12 cellular contexts compared by ENCODE assay signal in genomic region chr3:178540184-178540583, GRCh38. TPM values are rescaled to one million over a fixed set of nuclear protein-coding genes. Genes with fewer than 3 reads are reported as not detected.
"Had no signal": no experiment of that assay in that cellular context is flagged by ENCODE, and none has a peak within 500 bp of the region (broad histone marks: within the 10 kb centered on the region; RNA-seq: fewer than 3 reads in every experiment).

No MANE protein-coding gene starts in this region.

- H3K9ac ChIP-seq: GM23248 had no signal

- H3K27ac ChIP-seq: GM23248 had no signal

- H3K27ac Mint-ChIP-seq: HFFc6 had no signal

- ATAC-seq: HCT116, K562 had no signal

- FAIRE-seq: H1, H54, HTR-8/SVneo, K562 had no signal

- H3K4me3 ChIP-seq: GM23248, HAP-1, K562 had no signal

- H2AFZ ChIP-seq: GM23248 had no signal

- H3K4me3 Mint-ChIP-seq: HFFc6 had no signal

- DNase-seq: GM23248, HFFc6, IMR-90, Kasumi-1, KG1 had no signal

- H3K9me3 ChIP-seq: HAP-1 had no signal

- H3K36me3 ChIP-seq: HAP-1 had no signal

RNA-seq across cellular contexts. Expression of gene KCNMB2, which starts 3.9 kb away (rescaled TPM):
- total RNA-seq: GM23248, H1, HFFc6, HT-29, IMR-90, K562 had no signal
- polyA plus RNA-seq: GM23248, H1, IMR-90 had no signal
